ENCODE assay signal across 30 cellular contexts in genomic region chr7:132279718-132280117, GRCh38.
"Had no signal": no experiment of that assay in that cellular context is flagged by ENCODE, and none has a peak within 500 bp of the region (broad histone marks: within the 10 kb centered on the region; RNA-seq: fewer than 3 reads in every experiment).

No MANE protein-coding gene starts in this region.

- H3K36me3 ChIP-seq: brain microvascular endothelial cell, gastrocnemius medialis, heart left ventricle had no signal

- H3K9me3 ChIP-seq: gastrocnemius medialis, heart left ventricle had no signal

- H3K9me3 Mint-ChIP-seq: activated CD4-positive, alpha-beta memory T cell treated with anti-CD3 and anti-CD28 coated beads, Interleukin-2, amount 10 ng/mL, durations not matched to agents 7 days and 5 days; activated CD4-positive, alpha-beta T cell treated with anti-CD3 and anti-CD28 coated beads, Interleukin-2, amount 10 ng/mL, durations not matched to agents 7 days and 5 days; activated T-cell treated with anti-CD3 and anti-CD28 coated beads, Interleukin-2, amount 50 U/mL, for 4 hours; activated T-helper 17 cell treated with anti-CD3 and anti-CD28 coated beads, Interleukin-2, amount 50 U/mL, for 72 hours; central memory CD8-positive, alpha-beta T cell; dendritic cell treated with granulocyte-macrophage colony-stimulating factor and Interleukin-4, amounts not matched to agents 40 ng/mL and 50 ng/mL, for 4 days; endodermal cell had no signal

- H3K36me3 Mint-ChIP-seq: activated naive CD8-positive, alpha-beta T cell had no signal

- H3K27me3 ChIP-seq: brain microvascular endothelial cell, gastrocnemius medialis, heart left ventricle had no signal

- H3K4me1 Mint-ChIP-seq: activated CD4-positive, alpha-beta memory T cell treated with anti-CD3 and anti-CD28 coated beads, Interleukin-2, amount 10 ng/mL, durations not matched to agents 7 days and 5 days; activated CD4-positive, alpha-beta T cell treated with anti-CD3 and anti-CD28 coated beads, Interleukin-2, amount 10 ng/mL, durations not matched to agents 7 days and 5 days; activated T-helper 17 cell treated with anti-CD3 and anti-CD28 coated beads, Interleukin-2, amount 50 U/mL, for 72 hours; central memory CD8-positive, alpha-beta T cell; endodermal cell had no signal

- H3K4me3 Mint-ChIP-seq: activated CD4-positive, alpha-beta memory T cell treated with anti-CD3 and anti-CD28 coated beads, Interleukin-2, amount 10 ng/mL, durations not matched to agents 7 days and 5 days; activated CD4-positive, alpha-beta T cell treated with anti-CD3 and anti-CD28 coated beads, Interleukin-2, amount 10 ng/mL, durations not matched to agents 7 days and 5 days; activated naive CD8-positive, alpha-beta T cell; activated T-cell treated with anti-CD3 and anti-CD28 coated beads, Interleukin-2, amount 50 U/mL, for 4 hours; activated T-helper 17 cell treated with anti-CD3 and anti-CD28 coated beads, Interleukin-2, amount 50 U/mL, for 72 hours; central memory CD8-positive, alpha-beta T cell; dendritic cell treated with granulocyte-macrophage colony-stimulating factor and Interleukin-4, amounts not matched to agents 40 ng/mL and 50 ng/mL, for 4 days; endodermal cell had no signal

- H3K4me3 ChIP-seq: coronary artery, dorsolateral prefrontal cortex, gastrocnemius medialis, heart left ventricle had no signal

- FAIRE-seq: astrocyte, bronchial epithelial cell had no signal

- H3K4me1 ChIP-seq: foreskin keratinocyte, gastrocnemius medialis had no signal

- DNase-seq: activated CD4-positive, alpha-beta memory T cell treated with anti-CD3 and anti-CD28 coated beads, Interleukin-2, amount 10 ng/mL, durations not matched to agents 7 days and 5 days; activated CD4-positive, alpha-beta T cell treated with anti-CD3 and anti-CD28 coated beads for 1 hour; activated CD4-positive, alpha-beta T cell treated with anti-CD3 and anti-CD28 coated beads for 4 hours; activated CD4-positive, alpha-beta T cell treated with anti-CD3 and anti-CD28 coated beads, Interleukin-2, amount 10 ng/mL, durations not matched to agents 7 days and 5 days; activated CD4-positive, alpha-beta T cell treated with anti-CD3 and anti-CD28 coated beads, Interleukin-2, amount 50 U/mL, for 4 hours; activated CD8-positive, alpha-beta memory T cell treated with anti-CD3 and anti-CD28 coated beads for 24 hours; activated effector memory CD4-positive, alpha-beta T cell treated with Interleukin-2 at 50 U/mL for 16 hours; activated gamma-delta T cell treated with Interleukin-2 at 50 U/mL for 16 hours; activated naive CD4-positive, alpha-beta T cell treated with anti-CD3 and anti-CD28 coated beads, Interleukin-2, amount 50 U/mL, for 16 hours; activated naive CD4-positive, alpha-beta T cell treated with Interleukin-2 at 50 U/mL for 16 hours; activated T-cell treated with anti-CD3 and anti-CD28 coated beads, Interleukin-2, amount 50 U/mL, for 4 hours; amniotic stem cell; anterior cingulate cortex; brain microvascular endothelial cell; dorsolateral prefrontal cortex; effector memory CD4-positive, alpha-beta T cell; endodermal cell; foreskin keratinocyte; gastrocnemius medialis; glutamatergic neuron; heart left ventricle; T-helper 2 cell had no signal

- H3K27ac ChIP-seq: brain microvascular endothelial cell, coronary artery, dorsolateral prefrontal cortex, foreskin keratinocyte, gastrocnemius medialis, heart left ventricle had no signal

- H3K27ac Mint-ChIP-seq: activated CD4-positive, alpha-beta memory T cell treated with anti-CD3 and anti-CD28 coated beads, Interleukin-2, amount 10 ng/mL, durations not matched to agents 7 days and 5 days; activated CD4-positive, alpha-beta T cell treated with anti-CD3 and anti-CD28 coated beads, Interleukin-2, amount 10 ng/mL, durations not matched to agents 7 days and 5 days; activated naive CD8-positive, alpha-beta T cell; activated T-helper 17 cell treated with anti-CD3 and anti-CD28 coated beads, Interleukin-2, amount 50 U/mL, for 72 hours; dendritic cell treated with granulocyte-macrophage colony-stimulating factor and Interleukin-4, amounts not matched to agents 40 ng/mL and 50 ng/mL, for 4 days; endodermal cell had no signal

- ATAC-seq: activated T-cell treated with anti-CD3 and anti-CD28 coated beads, Interleukin-2, amount 50 U/mL, for 4 hours; activated T-helper 17 cell treated with anti-CD3 and anti-CD28 coated beads, Interleukin-2, amount 50 U/mL, for 72 hours; esophagus mucosa; foreskin keratinocyte; gastrocnemius medialis; heart left ventricle had no signal
